ENCODE assay signal across 1 cellular context in genomic region chr13:91946498-91947070, GRCh38.
TF ChIP-seq lines count a peak whose summit lies in the region.

No MANE protein-coding gene starts in this region.

TF ChIP-seq in WTC11, 78 proteins besides CTCF, POLR2A, EP300 and RAD21 (continued from another document):
- TF ChIP-seq SP1 (CRISPR knock-in tag; conservative IDR thresholded peaks at IDR 0.05) = no peak
- TF ChIP-seq JAZF1 (CRISPR knock-in tag; IDR thresholded peaks at IDR 0.05) = no peak
- TF ChIP-seq ATF1 (CRISPR knock-in tag; IDR thresholded peaks at IDR 0.05) = no peak
- no peak for TF ChIP-seq MLX (CRISPR knock-in tag; IDR thresholded peaks at IDR 0.05)
